ENCODE assay signal across 27 cellular contexts in the genomic region with DNA sequence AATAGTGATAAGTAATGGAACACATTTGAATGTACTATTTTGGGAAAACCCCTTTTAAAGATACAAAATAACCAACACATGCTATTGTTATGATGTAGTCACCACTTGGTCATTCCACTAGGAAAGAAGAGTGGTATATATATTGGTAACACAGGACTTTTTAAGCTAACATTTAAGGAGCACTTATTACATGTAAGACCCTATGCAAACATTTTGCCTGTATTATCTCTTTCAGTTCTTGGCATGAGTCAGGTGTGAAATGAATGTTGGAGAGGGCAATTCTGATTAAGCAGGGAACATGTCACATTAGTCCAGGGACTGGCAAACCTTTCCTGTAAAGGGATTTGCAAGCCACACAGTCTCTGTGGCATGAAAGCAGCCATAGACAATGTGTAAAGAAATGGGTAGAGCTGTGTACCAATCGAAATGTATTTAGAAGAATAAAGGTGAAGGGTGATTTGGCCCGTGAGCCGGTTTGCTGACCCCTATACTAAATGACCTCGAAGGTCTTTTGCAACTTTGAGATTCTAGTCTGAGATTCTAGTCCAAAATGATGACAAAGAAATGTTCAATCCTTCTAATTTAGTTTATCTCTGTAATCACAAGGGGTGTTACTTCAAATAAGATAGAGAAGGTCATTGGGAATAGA. TPM values are rescaled to one million over a fixed set of nuclear protein-coding genes. Genes with fewer than 3 reads are reported as not detected.
DNase-seq lines count a peak whose midpoint lies in the region; ATAC-seq, FAIRE-seq and TF ChIP-seq lines count a peak whose summit lies in the region.
"Had no signal": no experiment of that assay in that cellular context is flagged by ENCODE, and none has a peak within 500 bp of the region (broad histone marks: within the 10 kb centered on the region; RNA-seq: fewer than 3 reads in every experiment).

No MANE protein-coding gene starts in this region.

- POLR2A ChIA-PET in HepG2 (lab: Yijun Ruan, JAX), result interaction anchor here (8.0 kb wide), 1 partner anchor 17 kb away, joined by 89 read pairs; no protein-coding TSS in a partner anchor

- CTCF ChIA-PET in HepG2 (lab: Yijun Ruan, JAX; ENCODE audit: low intra/inter-chr PET ratio, low total read pairs), result no interaction called here

- no peak for FAIRE-seq in HepG2 (lab: Jason Lieb, UNC)
- FAIRE-seq: GM12892 had no signal

- H3K9ac ChIP-seq in liver (ENCODE audit: low read depth in 1 of 2, low read length in 2 of 2) (peak overlapping the region in 1 of 2 donors; percentile 54), HepG2 (ENCODE audit: insufficient read depth, low read depth, low read length) (no peak overlapping the region)
- H3K9ac ChIP-seq: neural progenitor cell, SK-N-SH had no signal

- no peaks in the 10 kb centered on the region for H4K20me1 ChIP-seq in HepG2 (ENCODE audit: insufficient read depth, low read length)

- no TSS peak for BruUV-seq in HepG2 (replicated peaks; lab: Mats Ljungman, UMichigan)

- H3K9me3 ChIP-seq in liver (ENCODE audit: control insufficient read depth in 4 of 4, low read length in 3 of 4), result no peaks in the 10 kb centered on the region
- H3K9me3 ChIP-seq in HepG2 (ENCODE audit: low read length), result no peaks in the 10 kb centered on the region
- H3K9me3 ChIP-seq in right lobe of liver, result no peaks in the 10 kb centered on the region
- H3K9me3 ChIP-seq: SK-N-SH had no signal

- H3K4me1 ChIP-seq in liver (ENCODE audit: control insufficient read depth in 4 of 4, insufficient read depth in 4 of 4, low read length in 3 of 4), result peaks cover 25 to 71% (median 47%) of the 10 kb centered on the region in 4 donors
- peaks cover 84% of the 10 kb centered on the region for H3K4me1 ChIP-seq in HepG2 (ENCODE audit: insufficient read depth, low read length)
- peaks cover 0 to 87% (median 37%) of the 10 kb centered on the region in 4 donors for H3K4me1 ChIP-seq in right lobe of liver
- H3K4me1 ChIP-seq: neural progenitor cell had no signal

- TF ChIP-seq RAD21 in liver (IDR thresholded peaks at IDR 0.05) (no peak), HepG2 (CRISPR knock-in tag; IDR thresholded peaks at IDR 0.05) (no peak)

- TF ChIP-seq EP300 in HepG2 (IDR thresholded peaks at IDR 0.05; ENCODE audit: low read depth in 2 of 2, low read length in 2 of 2) (no peak), HepG2 (CRISPR knock-in tag; IDR thresholded peaks at IDR 0.05; ENCODE audit: borderline replicate concordance) (no peak)

- no peak for TF ChIP-seq CTCF in liver (IDR thresholded peaks at IDR 0.05; ENCODE audit: low read depth, low read length, missing input control)
- TF ChIP-seq CTCF in HepG2 (CRISPR knock-in tag; IDR thresholded peaks at IDR 0.05), result no peak
- no peak for TF ChIP-seq CTCF in right lobe of liver (IDR thresholded peaks at IDR 0.05)

- H3K27ac ChIP-seq in liver (ENCODE audit: low read depth in 1 of 2, low read length in 2 of 2), result peak overlapping the region; percentile 89 to 96
- no peak overlapping the region for H3K27ac ChIP-seq in HepG2 (ENCODE audit: extremely low read length, insufficient read depth, low read length)
- H3K27ac ChIP-seq in right lobe of liver, result peak overlapping the region in 2 of 3 donors; percentile 19 to 90
- H3K27ac ChIP-seq: brain microvascular endothelial cell, epithelial cell of prostate, neural progenitor cell had no signal

- ATAC-seq in HepG2, result no peak
- ATAC-seq in right lobe of liver, result no peak
- ATAC-seq: sciatic nerve; stimulated activated memory B cell treated with anti-CD40 and anti-IgM and Interleukin-4, amounts not matched to agents 10 μg/mL and 1 μg/mL and 100 μg/mL, for 72 hours had no signal

- WGBS in liver, result 36% methylated on average over 4 of the region's 4 CpGs
- 45% methylated on average over 4 of the region's 4 CpGs for WGBS in HepG2 (ENCODE audit: low lambda C conversion rate)
- WGBS in right lobe of liver (ENCODE audit: insufficient coverage, low coverage, low lambda C conversion rate, missing lambda C conversion rate), result 19% methylated on average over 4 of the region's 4 CpGs

- H3K4me3 ChIP-seq in liver (ENCODE audit: low read depth in 1 of 3, low read length in 3 of 3) (no peak overlapping the region), HepG2 (replicated peaks in 1 of 3; ENCODE audit: insufficient read depth in 1 of 3, low read depth in 2 of 3, low read length in 3 of 3) (no peak overlapping the region), right lobe of liver (no peak overlapping the region)
- H3K4me3 ChIP-seq: neural progenitor cell had no signal

- H3K27me3 ChIP-seq in liver (ENCODE audit: control insufficient read depth in 4 of 4, insufficient read depth in 4 of 4, low read length in 3 of 4) (no peaks in the 10 kb centered on the region), HepG2 (ENCODE audit: control insufficient read depth in 1 of 2, insufficient read depth in 2 of 2, low read length in 2 of 2) (no peaks in the 10 kb centered on the region), right lobe of liver (no peaks in the 10 kb centered on the region)
- H3K27me3 ChIP-seq: brain microvascular endothelial cell, neural progenitor cell had no signal

- TF ChIP-seq POLR2A in HepG2 (IDR thresholded peaks at IDR 0.05; ENCODE audit: insufficient read depth in 1 of 2, low read depth in 2 of 2, low read length in 2 of 2), result no peak
- no peak for TF ChIP-seq POLR2A in right lobe of liver (IDR thresholded peaks at IDR 0.05)

- no peak overlapping the region for H2AFZ ChIP-seq in HepG2 (ENCODE audit: low read length)
- H2AFZ ChIP-seq: neural progenitor cell had no signal

- DNase-seq in NCI-H1092 treated with DMSO at 0.1 percent for 48 hours (lab: John Stamatoyannopoulos, UW), result peak; percentile 19
- DNase-seq in NCI-H1092 (lab: John Stamatoyannopoulos, UW), result no peak
- no peak for DNase-seq in HepG2 (ENCODE audit: low spot score)
- no peak for DNase-seq in right lobe of liver
- DNase-seq in SHP77 treated with DMSO at 0.1 percent for 48 hours (lab: John Stamatoyannopoulos, UW), result no peak
- no peak for DNase-seq in mesenteric fat pad (ENCODE audit: low spot score)
- DNase-seq in ecto neural progenitor cell (ENCODE audit: low spot score), result no peak
- DNase-seq: 8988T; activated CD8-positive, alpha-beta memory T cell treated with anti-CD3 and anti-CD28 coated beads for 24 hours; activated naive CD4-positive, alpha-beta T cell; amniotic stem cell; brain microvascular endothelial cell; CD4-positive, CD25-positive, alpha-beta regulatory T cell; effector CD8-positive, alpha-beta T cell; kidney glomerular epithelial cell; NCI-H1930; NCI-H226; NCI-H748 treated with DMSO at 0.1 percent for 48 hours; SK-N-SH; stimulated activated CD4-positive, alpha-beta T cell treated with anti-CD3 and anti-CD28 coated beads, Interleukin-4, amount 100 ng/mL, for 24 hours; T-helper 2 cell had no signal

- H3K36me3 ChIP-seq in liver (ENCODE audit: control insufficient read depth in 4 of 4, insufficient read depth in 3 of 4, low read depth in 1 of 4, low read length in 3 of 4), result no peaks in the 10 kb centered on the region
- no peaks in the 10 kb centered on the region for H3K36me3 ChIP-seq in HepG2 (replicated peaks in 1 of 2; ENCODE audit: control insufficient read depth in 1 of 2, insufficient read depth in 2 of 2, low read length in 2 of 2)
- H3K36me3 ChIP-seq in right lobe of liver, result no peaks in the 10 kb centered on the region
- H3K36me3 ChIP-seq: brain microvascular endothelial cell, neural progenitor cell had no signal

- peaks cover 3% of the 10 kb centered on the region for H3K79me2 ChIP-seq in HepG2 (ENCODE audit: insufficient read depth, low read length)

- H3K4me2 ChIP-seq in HepG2 (ENCODE audit: low read depth, low read length), result no peak overlapping the region
- H3K4me2 ChIP-seq: neural progenitor cell, SK-N-SH had no signal

- in situ Hi-C loops in HepG2 (cut with HindIII; ENCODE audit: extremely low pct_ligation_motif_present, low pct_unique_long_range_greater_than_20kb), result no loop called here

- intact Hi-C loops in HepG2 (cut with micrococcal nuclease; ENCODE audit: unreplicated experiment), result no loop called here
- intact Hi-C loops in right lobe of liver (cut with DNase I), result no loop called here

TF ChIP-seq in liver, 16 proteins besides CTCF, POLR2A, EP300 and RAD21:
- TF ChIP-seq SP1 (IDR thresholded peaks at IDR 0.05), result peak; percentile 55
- peak; percentile 47 to 68 for TF ChIP-seq RXRA (IDR thresholded peaks at IDR 0.05)
- no peak for TF ChIP-seq NR2F2 (IDR thresholded peaks at IDR 0.05)
- TF ChIP-seq HNF4A (conservative IDR thresholded peaks at IDR 0.05), result peak; percentile 24 to 35
TF ChIP-seq in liver: peak in this region for 3.

TF ChIP-seq in HepG2, 621 proteins besides CTCF, POLR2A, EP300 and RAD21:
- no peak for TF ChIP-seq SSRP1 (CRISPR knock-in tag; IDR thresholded peaks at IDR 0.05)

RNA-seq across cellular contexts. Expression of a gene that starts 15.3 kb away (rescaled TPM):
- total RNA-seq in liver, result 100 to 1,000 TPM in 1 of 2 donors, 1 to 10 TPM in 1; 6.8 to 131 TPM
- 10 to 100 TPM; 23.2 to 63.0 TPM for polyA plus RNA-seq in liver
- total RNA-seq in HepG2 (2016; rRNA removed; fragmentation: Illumina TruSeq; extraction: Trizol), result 0.53 and 0.67 TPM in 2 replicates
- 0.26 and 0.61 TPM in 2 replicates for total RNA-seq in HepG2 (2016; cell fraction: cytosol; rRNA removed; fragmentation: Illumina TruSeq; extraction: Trizol; ENCODE audit: low read depth)
- total RNA-seq in HepG2 (2016; cell fraction: insoluble cytoplasmic fraction; rRNA removed; fragmentation: Illumina TruSeq; extraction: Trizol), result 0.61 and 0.63 TPM in 2 replicates
- total RNA-seq in HepG2 (2016; cell fraction: membrane; rRNA removed; fragmentation: Illumina TruSeq; extraction: Trizol), result 0.90 and 0.93 TPM in 2 replicates
- total RNA-seq in HepG2 (2016; cell fraction: nucleus; rRNA removed; fragmentation: Illumina TruSeq; extraction: Trizol), result 0.72 and 1.0 TPM in 2 replicates
- polyA plus RNA-seq in HepG2 (2011; rRNA removed), result 6.3 and 9.7 TPM in 2 replicates
- 4.9 and 6.0 TPM in 2 replicates for polyA plus RNA-seq in HepG2 (2011; cell fraction: cytosol; rRNA removed)
- polyA plus RNA-seq in HepG2 (2011; cell fraction: nucleus; rRNA removed), result 24.1 and 26.3 TPM in 2 replicates
- 10.3 and 13.7 TPM in 2 replicates for polyA plus RNA-seq in HepG2 (2012)
- polyA plus RNA-seq in HepG2 (2016; cell fraction: cytosol; fragmentation: Illumina TruSeq; extraction: Trizol; ENCODE audit: low read depth), result 0.49 and 0.66 TPM in 2 replicates
- polyA plus RNA-seq in HepG2 (2016; cell fraction: insoluble cytoplasmic fraction; fragmentation: Illumina TruSeq; extraction: Trizol; ENCODE audit: low read depth), result 0.87 and 1.1 TPM in 2 replicates
- polyA plus RNA-seq in HepG2 (2016; cell fraction: membrane; fragmentation: Illumina TruSeq; extraction: Trizol; ENCODE audit: low read depth), result 1.1 and 1.4 TPM in 2 replicates
- 1.6 and 2.5 TPM in 2 replicates for polyA plus RNA-seq in HepG2 (2016; cell fraction: nucleus; fragmentation: Illumina TruSeq; extraction: Trizol; ENCODE audit: insufficient read depth, low read depth)
- 3.1 and 22.0 TPM in 2 replicates for polyA minus RNA-seq in HepG2 (2011; rRNA and poly(A)+ RNA removed; ENCODE audit: low replicate concordance)
- polyA minus RNA-seq in HepG2 (2011; cell fraction: cytosol; rRNA and poly(A)+ RNA removed), result 2.4 and 4.0 TPM in 2 replicates
- polyA minus RNA-seq in HepG2 (2011; cell fraction: nucleus; rRNA and poly(A)+ RNA removed), result 15.7 and 24.0 TPM in 2 replicates
- total RNA-seq in right lobe of liver, result 100 to 1,000 TPM in 4 of 6 experiments, 10 to 100 TPM in 2; 85.8 to 180 (median 125) TPM
- total RNA-seq in mesenteric fat pad, result 190 TPM
